Comparison of ENCODE assay signal across 18 cellular contexts in the genomic region with DNA sequence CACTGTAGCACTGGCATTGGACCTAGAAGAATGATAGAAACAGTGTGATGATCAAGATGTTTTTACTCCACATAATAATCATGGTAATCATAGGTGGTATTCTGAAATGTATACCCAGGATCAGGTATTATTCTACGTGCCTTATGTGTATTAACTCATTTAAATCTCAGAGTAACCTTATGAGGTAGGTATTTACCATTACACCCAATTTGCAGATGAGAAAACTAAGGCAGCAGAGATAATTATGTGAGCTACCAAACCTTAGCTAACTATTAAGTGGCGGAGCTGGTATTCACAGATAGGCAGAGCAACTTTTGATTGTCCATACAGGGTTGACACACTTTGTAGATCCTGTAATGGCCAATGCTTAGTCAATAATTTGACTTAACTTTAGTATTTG. TPM values are rescaled to one million over a fixed set of nuclear protein-coding genes. Genes with fewer than 3 reads are reported as not detected.
A peak's percentile ranks its signal among the peaks of the same experiment; 100 is the strongest.
DNase-seq lines count a peak whose midpoint lies in the region; ATAC-seq and TF ChIP-seq lines count a peak whose summit lies in the region.
"Had no signal": no experiment of that assay in that cellular context is flagged by ENCODE, and none has a peak within 500 bp of the region (broad histone marks: within the 10 kb centered on the region; RNA-seq: fewer than 3 reads in every experiment).

No MANE protein-coding gene starts in this region.

- TF ChIP-seq POLR2A in lower leg skin (IDR thresholded peaks at IDR 0.05) = no peak

- no peak for DNase-seq in stimulated activated naive CD8-positive, alpha-beta T cell treated with anti-CD3 and anti-CD28 coated beads, Interleukin-15, Interleukin-2, amounts not matched to agents 100 U/mL and 50 U/mL, for 24 hours
- DNase-seq in activated B cell treated with CpG ODN at 0.5 μM for 24 hours (no peak), naive B cell (no peak), cortex of kidney (lab: John Stamatoyannopoulos, UW) (no peak), GM10248 (ENCODE audit: extremely low spot score) (no peak), lower leg skin (ENCODE audit: low spot score in 2 of 2) (no peak)
- DNase-seq: ACHN, KG1, mammary epithelial cell, NCI-H1092, NCI-H2081 treated with DMSO at 0.1 percent for 48 hours, NCI-H524, uterus had no signal

- 49 to 97% methylated on average over 2 of the region's 2 CpGs for WGBS in lower leg skin, 2 donors

- TF ChIP-seq CTCF in activated B cell treated with CpG ODN at 0.5 μM for 24 hours (IDR thresholded peaks at IDR 0.05) (no peak), GM10248 (IDR thresholded peaks at IDR 0.05; ENCODE audit: control extremely low read depth, extremely low read depth, low read depth, missing control alignments) (no peak), lower leg skin (IDR thresholded peaks at IDR 0.05) (no peak)

- no peak overlapping the region for H3K27ac Mint-ChIP-seq in stimulated activated naive CD8-positive, alpha-beta T cell treated with anti-CD3 and anti-CD28 coated beads, Interleukin-15, Interleukin-2, amounts not matched to agents 100 ng/mL and 50 ng/mL, for 24 hours
- peak overlapping the region; percentile 96 for H3K27ac Mint-ChIP-seq in activated B cell treated with CpG ODN at 0.5 μM for 24 hours
- H3K27ac Mint-ChIP-seq in naive B cell = peak overlapping the region; percentile 20 to 99 (median 63)
- H3K27ac Mint-ChIP-seq: activated naive CD8-positive, alpha-beta T cell treated with anti-CD3 and anti-CD28 coated beads, Interleukin-2, amount 10 ng/mL, durations not matched to agents 7 days and 5 days had no signal

- H3K36me3 Mint-ChIP-seq in stimulated activated naive CD8-positive, alpha-beta T cell treated with anti-CD3 and anti-CD28 coated beads, Interleukin-15, Interleukin-2, amounts not matched to agents 100 ng/mL and 50 ng/mL, for 24 hours (ENCODE audit: low read depth) = peaks cover 5% of the 10 kb centered on the region
- H3K36me3 Mint-ChIP-seq in activated B cell treated with CpG ODN at 0.5 μM for 24 hours (ENCODE audit: low read depth) = peaks cover 24% of the 10 kb centered on the region
- peaks cover 0 to 8% of the 10 kb centered on the region in 2 donors for H3K36me3 Mint-ChIP-seq in naive B cell

- no peak overlapping the region for H3K4me3 ChIP-seq in lower leg skin (ENCODE audit: low read depth, poor library complexity, severe bottlenecking)
- H3K4me3 ChIP-seq: SJSA1, uterus had no signal

- peak overlapping the region; percentile 93 for H3K4me3 Mint-ChIP-seq in stimulated activated naive CD8-positive, alpha-beta T cell treated with anti-CD3 and anti-CD28 coated beads, Interleukin-15, Interleukin-2, amounts not matched to agents 100 ng/mL and 50 ng/mL, for 24 hours
- H3K4me3 Mint-ChIP-seq in activated B cell treated with CpG ODN at 0.5 μM for 24 hours (peak overlapping the region; percentile 98), naive B cell (peak overlapping the region; percentile 97 to 100 (median 98))

- ATAC-seq in stimulated activated naive CD8-positive, alpha-beta T cell treated with anti-CD3 and anti-CD28 coated beads, Interleukin-15, Interleukin-2, amounts not matched to agents 100 U/mL and 50 U/mL, for 24 hours = no peak
- ATAC-seq in activated B cell treated with CpG ODN at 0.5 μM for 24 hours (ENCODE audit: low read depth) (no peak), naive B cell (ENCODE audit: low read depth in 2 of 2) (no peak), GM21529 (IDR thresholded peaks at IDR 0.05; ENCODE audit: unreplicated experiment) (no peak)
- ATAC-seq: right cardiac atrium had no signal

- H3K27me3 Mint-ChIP-seq in stimulated activated naive CD8-positive, alpha-beta T cell treated with anti-CD3 and anti-CD28 coated beads, Interleukin-15, Interleukin-2, amounts not matched to agents 100 ng/mL and 50 ng/mL, for 24 hours = no peaks in the 10 kb centered on the region
- H3K27me3 Mint-ChIP-seq in activated B cell treated with CpG ODN at 0.5 μM for 24 hours = no peaks in the 10 kb centered on the region
- H3K27me3 Mint-ChIP-seq in naive B cell = no peaks in the 10 kb centered on the region

- CTCF ChIA-PET in activated B cell treated with CpG ODN at 0.5 μM for 24 hours (lab: Charles Lee) (interaction anchor here (1.3 to 2.1 kb wide), 3 partner anchors 133 to 360 kb away, joined by 3 to 10 read pairs (median 3); no protein-coding TSS in a partner anchor), GM10248 (lab: Yijun Ruan, JAX) (interaction anchor here (0.8 to 3.5 kb wide), 6 partner anchors 9 to 87 kb away, joined by 3 to 17 read pairs (median 6); no protein-coding TSS in a partner anchor)

- peaks cover 68% of the 10 kb centered on the region for H3K4me1 Mint-ChIP-seq in stimulated activated naive CD8-positive, alpha-beta T cell treated with anti-CD3 and anti-CD28 coated beads, Interleukin-15, Interleukin-2, amounts not matched to agents 100 ng/mL and 50 ng/mL, for 24 hours (ENCODE audit: low read depth)
- H3K4me1 Mint-ChIP-seq in activated B cell treated with CpG ODN at 0.5 μM for 24 hours (peaks cover 74% of the 10 kb centered on the region), naive B cell (peaks cover 58 to 82% (median 74%) of the 10 kb centered on the region in 3 donors)

- intact Hi-C loops in activated B cell treated with CpG ODN at 0.5 μM for 24 hours (cut with micrococcal nuclease) = loop anchor here (2.0 to 10.0 kb wide), 3 partner anchors 15 to 363 kb away; no protein-coding TSS in a partner anchor
- intact Hi-C loops in lower leg skin (cut with DNase I; ENCODE audit: low total_unique reads) = no loop called here

- no peaks in the 10 kb centered on the region for H3K9me3 Mint-ChIP-seq in stimulated activated naive CD8-positive, alpha-beta T cell treated with anti-CD3 and anti-CD28 coated beads, Interleukin-15, Interleukin-2, amounts not matched to agents 100 ng/mL and 50 ng/mL, for 24 hours
- H3K9me3 Mint-ChIP-seq in activated B cell treated with CpG ODN at 0.5 μM for 24 hours = no peaks in the 10 kb centered on the region
- H3K9me3 Mint-ChIP-seq in naive B cell = no peaks in the 10 kb centered on the region
- H3K9me3 Mint-ChIP-seq: activated naive CD8-positive, alpha-beta T cell treated with anti-CD3 and anti-CD28 coated beads, Interleukin-2, amount 10 ng/mL, durations not matched to agents 7 days and 5 days had no signal

- POLR2A ChIA-PET in activated B cell treated with CpG ODN at 0.5 μM for 24 hours (lab: Charles Lee) (interaction anchor here (1.6 to 6.4 kb wide), 3 partner anchors 9 to 88 kb away, joined by 4 to 95 read pairs (median 7); no protein-coding TSS in a partner anchor), GM10248 (lab: Yijun Ruan, JAX) (interaction anchor here (0.8 to 1.0 kb wide), 2 partner anchors 18 to 87 kb away, joined by 3 read pairs; no protein-coding TSS in a partner anchor)

RNA-seq across cellular contexts. Expression of gene CAMK1D, which starts 2.5 kb away (rescaled TPM):
- total RNA-seq in activated B cell treated with CpG ODN at 0.5 μM for 24 hours = 51.7 and 58.8 TPM in 2 replicates
- 10 to 100 TPM; 12.2 to 54.1 (median 35.6) TPM for polyA plus RNA-seq in naive B cell (ENCODE audit: low read depth in 6 of 6)
- total RNA-seq in lower leg skin = 10 to 100 TPM; 29.7 to 36.7 (median 33.3) TPM
